8 cellular contexts compared by ENCODE assay signal in genomic region chr9:130693426-130694191, GRCh38. TPM values are rescaled to one million over a fixed set of nuclear protein-coding genes. Genes with fewer than 3 reads are reported as not detected.
A peak's percentile ranks its signal among the peaks of the same experiment; 100 is the strongest.
DNase-seq lines count a peak whose midpoint lies in the region; ATAC-seq and TF ChIP-seq lines count a peak whose summit lies in the region.

Gene EXOSC2 (plus strand): TSS chr9:130693780. CDS start chr9:130693792, 12 bp downstream.

- H3K4me1 Mint-ChIP-seq in natural killer cell treated with Interleukin-12 subunit alpha and Interleukin-12 subunit beta and Interleukin-15 and Interleukin-18, amount 100 ng/mL, for 72 hours (ENCODE audit: low read depth in 2 of 2), result peaks cover 29 to 44% of the 10 kb centered on the region in 2 donors

- H3K27me3 Mint-ChIP-seq in natural killer cell treated with Interleukin-12 subunit alpha and Interleukin-12 subunit beta and Interleukin-15 and Interleukin-18, amount 100 ng/mL, for 72 hours, result peaks cover 0 to 6% of the 10 kb centered on the region in 2 donors

- H3K36me3 ChIP-seq in H7 (replicated peaks; ENCODE audit: control insufficient read depth, insufficient read depth, low read length), result peaks cover 25% of the 10 kb centered on the region

- H3K9me3 Mint-ChIP-seq in natural killer cell treated with Interleukin-12 subunit alpha and Interleukin-12 subunit beta and Interleukin-15 and Interleukin-18, amount 100 ng/mL, for 72 hours, result peaks cover 3% of the 10 kb centered on the region

- no peaks in the 10 kb centered on the region for H3K27me3 ChIP-seq in H7 (ENCODE audit: control insufficient read depth, insufficient read depth, low read length)

- peak within 1 kb of the TSS; percentile 85 to 95 for H3K27ac Mint-ChIP-seq in natural killer cell treated with Interleukin-12 subunit alpha and Interleukin-12 subunit beta and Interleukin-15 and Interleukin-18, amount 100 ng/mL, for 72 hours

- peak; percentile 97 for TF ChIP-seq POLR2A in Raji (IDR thresholded peaks at IDR 0.05; ENCODE audit: insufficient read depth, low read depth, low read length)

- peak; percentile 99 to 100 for ATAC-seq in natural killer cell treated with Interleukin-12 subunit alpha and Interleukin-12 subunit beta and Interleukin-15 and Interleukin-18, amount 100 ng/mL, for 72 hours

- DNase-seq in ELR (ENCODE audit: low read depth), result peak; percentile 99
- peak; percentile 93 for DNase-seq in H7
- DNase-seq in M059J (ENCODE audit: low read depth), result peak; percentile 99
- DNase-seq in activated T-helper 9 cell treated with anti-CD3 and anti-CD28 coated beads, Interleukin-2, amount 50 U/mL, for 16 hours (ENCODE audit: low read depth), result peak; percentile 96
- peak; percentile 98 for DNase-seq in fibroblast of peridontal ligament (ENCODE audit: extremely low read depth)
- DNase-seq in natural killer cell treated with Interleukin-12 subunit alpha and Interleukin-12 subunit beta and Interleukin-15 and Interleukin-18, amount 100 ng/mL, for 72 hours (ENCODE audit: low spot score), result peak; percentile 91
- peak; percentile 99 for DNase-seq in stimulated activated naive CD4-positive, alpha-beta T cell treated with Interleukin-2 at 50 U/mL for 16 hours (lab: John Stamatoyannopoulos, UW)

- peaks cover 19% of the 10 kb centered on the region for H3K36me3 Mint-ChIP-seq in natural killer cell treated with Interleukin-12 subunit alpha and Interleukin-12 subunit beta and Interleukin-15 and Interleukin-18, amount 100 ng/mL, for 72 hours

- peak within 1 kb of the TSS; percentile 96 for H3K4me3 ChIP-seq in H7 (ENCODE audit: insufficient read depth, low read depth, low read length)

- H3K4me3 Mint-ChIP-seq in natural killer cell treated with Interleukin-12 subunit alpha and Interleukin-12 subunit beta and Interleukin-15 and Interleukin-18, amount 100 ng/mL, for 72 hours, result peak within 1 kb of the TSS; percentile 94

RNA-seq across cellular contexts. Expression of gene EXOSC2, which starts in this region (rescaled TPM):
- total RNA-seq in H7 (2014; rRNA removed; shearing (Covaris generic)), result 53.1 and 61.9 TPM in 2 replicates
- total RNA-seq in M059J (2014; rRNA removed; shearing (Covaris generic)), result 27.4 and 44.1 TPM in 2 replicates
- total RNA-seq in natural killer cell treated with Interleukin-12 subunit alpha and Interleukin-12 subunit beta and Interleukin-15 and Interleukin-18, amount 100 ng/mL, for 72 hours, result 100 to 1,000 TPM in 1 of 2 donors, 10 to 100 TPM in 1; 58.8 to 103 TPM

Comparison
In these comparisons a context has a peak if more than half of its experiments do, and no peak if none do; other contexts are left out.
1. Peak in every context shown above with its lines: DNase-seq, ATAC-seq and H3K4me3 ChIP-seq.